Comparison of ENCODE assay signal across 26 cellular contexts in genomic region chr2:14081526-14081925, GRCh38.
A peak's percentile ranks its signal among the peaks of the same experiment; 100 is the strongest.
DNase-seq lines count a peak whose midpoint lies in the region; ATAC-seq, FAIRE-seq and TF ChIP-seq lines count a peak whose summit lies in the region.
"Had no signal": no experiment of that assay in that cellular context is flagged by ENCODE, and none has a peak within 500 bp of the region (broad histone marks: within the 10 kb centered on the region; RNA-seq: fewer than 3 reads in every experiment).

No MANE protein-coding gene starts in this region.

- in situ Hi-C loops in astrocyte of the spinal cord (cut with HindIII; ENCODE audit: low sequenced_read_pairs): no loop called here

- POLR2A ChIA-PET in MCF 10A (lab: Yijun Ruan, JAX): no interaction called here

- BruUV-seq in MCF 10A (replicated peaks; lab: Mats Ljungman, UMichigan): no TSS peak

- TF ChIP-seq POLR2A in breast epithelium (IDR thresholded peaks at IDR 0.05): no peak

- H3K4me3 ChIP-seq in breast epithelium (no peak overlapping the region), astrocyte of the spinal cord (ENCODE audit: low read depth, low read length) (no peak overlapping the region)

- peaks cover 8% of the 10 kb centered on the region for H3K9me3 Mint-ChIP-seq in MCF 10A (ENCODE audit: unreplicated experiment)

- peak; percentile 24 for DNase-seq in MCF 10A (ENCODE audit: unreplicated experiment)
- DNase-seq in breast epithelium (ENCODE audit: low spot score in 2 of 2): no peak
- peak; percentile 55 for DNase-seq in astrocyte of the spinal cord (ENCODE audit: low read depth, low spot score)
- DNase-seq in foreskin keratinocyte: peak; percentile 7 to 51
- DNase-seq in urothelium cell line (ENCODE audit: low spot score): peak; percentile 11
- DNase-seq in NCI-H2171 (lab: John Stamatoyannopoulos, UW): no peak
- no peak for DNase-seq in putamen (ENCODE audit: low spot score)
- DNase-seq: AML-193; C1 segment of cervical spinal cord; Calu3; CD8-positive, alpha-beta T cell; DMS153; GF-D8; H7; HFFc6; IMR-90; MV-4-11; NCI-H1105 treated with DMSO at 0.1 percent for 48 hours; NCI-H1694; NCI-H446 treated with DMSO at 0.1 percent for 48 hours; NCI-H526 treated with DMSO at 0.1 percent for 48 hours; SHP77 had no signal

- ATAC-seq in foreskin keratinocyte (peak; percentile 60), GM21381 (IDR thresholded peaks at IDR 0.05; ENCODE audit: unreplicated experiment) (no peak)
- ATAC-seq: CD8-positive, alpha-beta T cell had no signal

- H3K27me3 Mint-ChIP-seq in MCF 10A (ENCODE audit: insufficient read depth, unreplicated experiment): no peaks in the 10 kb centered on the region

- H3K27ac ChIP-seq in breast epithelium: no peak overlapping the region
- no peak overlapping the region for H3K27ac ChIP-seq in foreskin keratinocyte
- H3K27ac ChIP-seq: 22Rv1, KMS-11 had no signal

- H3K27ac Mint-ChIP-seq in MCF 10A (ENCODE audit: low read depth, unreplicated experiment): no peak overlapping the region
- H3K27ac Mint-ChIP-seq: CD8-positive, alpha-beta T cell; HFFc6 had no signal

- intact Hi-C loops in MCF 10A (cut with micrococcal nuclease): no loop called here
- intact Hi-C loops in breast epithelium (cut with DNase I; ENCODE audit: low total_unique reads): no loop called here

- H3K27me3 ChIP-seq in breast epithelium (no peaks in the 10 kb centered on the region), foreskin keratinocyte (no peaks in the 10 kb centered on the region)

- CTCF ChIA-PET in MCF 10A (lab: Yijun Ruan, JAX): no interaction called here

- no peaks in the 10 kb centered on the region for H3K9me3 ChIP-seq in breast epithelium

- H3K36me3 Mint-ChIP-seq in MCF 10A (ENCODE audit: insufficient read depth, unreplicated experiment): no peaks in the 10 kb centered on the region
- H3K36me3 Mint-ChIP-seq: CD8-positive, alpha-beta T cell had no signal

- FAIRE-seq in urothelium cell line (lab: Jason Lieb, UNC): no peak
- FAIRE-seq: GM19239 had no signal

- no peaks in the 10 kb centered on the region for H3K36me3 ChIP-seq in breast epithelium

- no peaks in the 10 kb centered on the region for H3K4me1 Mint-ChIP-seq in MCF 10A (ENCODE audit: insufficient read depth, unreplicated experiment)

- TF ChIP-seq CTCF in MCF 10A (IDR thresholded peaks at IDR 0.05; ENCODE audit: unreplicated experiment): no peak
- no peak for TF ChIP-seq CTCF in breast epithelium (IDR thresholded peaks at IDR 0.05)
- no peak for TF ChIP-seq CTCF in astrocyte of the spinal cord (IDR thresholded peaks at IDR 0.05; ENCODE audit: low read depth, low read length)
- TF ChIP-seq CTCF in foreskin keratinocyte (conservative IDR thresholded peaks at IDR 0.05): no peak

- no peak overlapping the region for H3K4me3 Mint-ChIP-seq in MCF 10A (ENCODE audit: unreplicated experiment)
- H3K4me3 Mint-ChIP-seq: CD8-positive, alpha-beta T cell; HFFc6 had no signal

- H3K4me1 ChIP-seq in breast epithelium: no peaks in the 10 kb centered on the region
- H3K4me1 ChIP-seq in foreskin keratinocyte: no peaks in the 10 kb centered on the region

Comparison
In these comparisons a context has a peak if more than half of its experiments do, and no peak if none do; other contexts are left out.
1. DNase-seq: peak in MCF 10A (single experiment), astrocyte of the spinal cord (single experiment), foreskin keratinocyte (2 of 2) and urothelium cell line (single experiment); none in breast epithelium (0 of 2), NCI-H2171 (single experiment) and putamen (single experiment).